14 cellular contexts compared by ENCODE assay signal in the genomic region with DNA sequence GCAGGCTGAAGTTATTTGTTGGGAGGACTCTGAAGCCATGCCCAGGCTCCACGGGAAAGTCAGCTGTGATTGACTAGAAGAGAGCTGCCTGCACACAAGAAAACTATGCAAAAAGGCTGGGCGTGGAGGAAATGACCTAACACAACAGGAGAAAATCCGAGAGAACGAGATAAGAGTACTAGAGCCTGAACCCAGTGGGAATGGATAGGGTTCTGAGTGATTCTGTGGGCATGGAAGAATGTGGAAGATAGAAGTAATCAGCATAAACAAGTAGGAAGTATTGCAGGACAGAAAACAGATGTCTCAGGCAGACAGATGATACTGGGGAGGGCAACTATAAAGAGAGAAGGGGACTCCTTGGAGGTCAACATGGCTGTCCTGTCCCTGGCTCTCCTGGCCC. TPM values are rescaled to one million over a fixed set of nuclear protein-coding genes. Genes with fewer than 3 reads are reported as not detected.
DNase-seq lines count a peak whose midpoint lies in the region; ATAC-seq and TF ChIP-seq lines count a peak whose summit lies in the region.
"Had no signal": no experiment of that assay in that cellular context is flagged by ENCODE, and none has a peak within 500 bp of the region (broad histone marks: within the 10 kb centered on the region; RNA-seq: fewer than 3 reads in every experiment).

No MANE protein-coding gene starts in this region.

- ATAC-seq in HG02763 (IDR thresholded peaks at IDR 0.05; ENCODE audit: unreplicated experiment) (no peak), GM19395 (IDR thresholded peaks at IDR 0.05; ENCODE audit: unreplicated experiment) (no peak), GM19467 (IDR thresholded peaks at IDR 0.05; ENCODE audit: unreplicated experiment) (no peak)
- ATAC-seq: Panc1 had no signal

- no peak for TF ChIP-seq CTCF in fibroblast of the aortic adventitia (IDR thresholded peaks at IDR 0.05; ENCODE audit: insufficient read depth, low read length)

- H3K36me3 ChIP-seq in adipocyte (ENCODE audit: control insufficient read depth, insufficient read depth, low read length, severe bottlenecking), result no peaks in the 10 kb centered on the region
- H3K36me3 ChIP-seq: stomach had no signal

- peaks cover 16% of the 10 kb centered on the region for H3K4me1 ChIP-seq in adipocyte (ENCODE audit: control insufficient read depth, insufficient read depth, low read length)

- H3K9ac ChIP-seq in adipocyte (ENCODE audit: low read length), result peak overlapping the region; percentile 39

- no peaks in the 10 kb centered on the region for H3K27me3 ChIP-seq in adipocyte (replicated peaks; ENCODE audit: control insufficient read depth, insufficient read depth, low read length)
- H3K27me3 ChIP-seq: stomach had no signal

- H3K9me3 ChIP-seq in adipocyte (ENCODE audit: control insufficient read depth, low read length), result no peaks in the 10 kb centered on the region
- H3K9me3 ChIP-seq: stomach had no signal

- peak; percentile 81 for DNase-seq in EH (ENCODE audit: low read depth)
- peak; percentile 71 for DNase-seq in adipocyte (ENCODE audit: low read depth)
- DNase-seq in fibroblast of the aortic adventitia (ENCODE audit: low read depth), result peak; percentile 94
- peak; percentile 50 for DNase-seq in myocyte (ENCODE audit: low read depth)
- no peak for DNase-seq in NOMO-1 (lab: John Stamatoyannopoulos, UW; ENCODE audit: unreplicated experiment in 2 of 2)
- DNase-seq: activated CD4-positive, alpha-beta memory T cell treated with anti-CD3 and anti-CD28 coated beads for 36 hours; activated naive CD4-positive, alpha-beta T cell; posterior cingulate gyrus; stomach had no signal

- peak overlapping the region; percentile 8 for H3K4me3 ChIP-seq in adipocyte (ENCODE audit: low read length)
- no peak overlapping the region for H3K4me3 ChIP-seq in fibroblast of the aortic adventitia (ENCODE audit: low read depth, low read length)
- H3K4me3 ChIP-seq: lung, stomach had no signal

RNA-seq across cellular contexts. Expression of a gene that starts 12.1 kb away (rescaled TPM):
- 31.0 and 123 TPM in 2 replicates for total RNA-seq in fibroblast of the aortic adventitia (ENCODE audit: low replicate concordance)
- 209 and 245 TPM in 2 replicates for total RNA-seq in myocyte
- 104 TPM for polyA plus RNA-seq in myocyte (2012)

Comparison
In these comparisons a context has a peak if more than half of its experiments do, and no peak if none do; other contexts are left out.
1. DNase-seq: peak in EH (single experiment), adipocyte (single experiment), fibroblast of the aortic adventitia (single experiment) and myocyte (single experiment); none in NOMO-1 (0 of 2).